12 cellular contexts compared by ENCODE assay signal in genomic region chr1:229186373-229187056, GRCh38.
A peak's percentile ranks its signal among the peaks of the same experiment; 100 is the strongest.
DNase-seq lines count a peak whose midpoint lies in the region; ATAC-seq and TF ChIP-seq lines count a peak whose summit lies in the region.
"Had no signal": no experiment of that assay in that cellular context is flagged by ENCODE, and none has a peak within 500 bp of the region (broad histone marks: within the 10 kb centered on the region; RNA-seq: fewer than 3 reads in every experiment).

No MANE protein-coding gene starts in this region.

- H3K4me3 ChIP-seq in vagina (no peak overlapping the region), ovary (no peak overlapping the region)

- peaks cover 15% of the 10 kb centered on the region for H3K4me1 Mint-ChIP-seq in activated naive CD8-positive, alpha-beta T cell treated with anti-CD3 and anti-CD28 coated beads, Interleukin-2, amount 50 U/mL, for 24 hours
- H3K4me1 Mint-ChIP-seq: nephron had no signal

- no peak overlapping the region for H3K27ac ChIP-seq in vagina
- H3K27ac ChIP-seq in ovary, result no peak overlapping the region
- H3K27ac ChIP-seq: HL-60 had no signal

- H3K27me3 ChIP-seq in vagina, result no peaks in the 10 kb centered on the region
- H3K27me3 ChIP-seq in ovary, result no peaks in the 10 kb centered on the region

- H3K9me3 Mint-ChIP-seq in activated naive CD8-positive, alpha-beta T cell treated with anti-CD3 and anti-CD28 coated beads, Interleukin-2, amount 50 U/mL, for 24 hours, result no peaks in the 10 kb centered on the region
- H3K9me3 Mint-ChIP-seq: nephron had no signal

- no peaks in the 10 kb centered on the region for H3K9me3 ChIP-seq in vagina
- H3K9me3 ChIP-seq in ovary, result no peaks in the 10 kb centered on the region

- H3K27ac Mint-ChIP-seq in activated naive CD8-positive, alpha-beta T cell treated with anti-CD3 and anti-CD28 coated beads, Interleukin-2, amount 50 U/mL, for 24 hours, result no peak overlapping the region
- H3K27ac Mint-ChIP-seq: nephron had no signal

- DNase-seq in GM20000 (ENCODE audit: low spot score) (peak; percentile 77), vagina (ENCODE audit: extremely low spot score in 2 of 2) (no peak), HuH-7 (ENCODE audit: low spot score) (no peak), ovary (no peak), omental fat pad (ENCODE audit: low spot score) (no peak)
- DNase-seq in activated naive CD8-positive, alpha-beta T cell treated with anti-CD3 and anti-CD28 coated beads, Interleukin-2, amount 50 U/mL, for 24 hours, result no peak
- DNase-seq: DMS53, NCI-H2227 treated with DMSO at 0.1 percent for 48 hours had no signal

- H3K4me1 ChIP-seq in vagina (no peaks in the 10 kb centered on the region), ovary (ENCODE audit: insufficient read depth) (no peaks in the 10 kb centered on the region)

- TF ChIP-seq POLR2A in vagina (IDR thresholded peaks at IDR 0.05), result no peak
- no peak for TF ChIP-seq POLR2A in ovary (IDR thresholded peaks at IDR 0.05)

- TF ChIP-seq CTCF in GM20000 (IDR thresholded peaks at IDR 0.05; ENCODE audit: extremely low read depth, missing control alignments) (no peak), vagina (IDR thresholded peaks at IDR 0.05) (no peak), ovary (IDR thresholded peaks at IDR 0.05) (no peak), omental fat pad (IDR thresholded peaks at IDR 0.05) (no peak)

- H3K36me3 Mint-ChIP-seq in activated naive CD8-positive, alpha-beta T cell treated with anti-CD3 and anti-CD28 coated beads, Interleukin-2, amount 50 U/mL, for 24 hours (ENCODE audit: low read depth), result no peaks in the 10 kb centered on the region

- no peak overlapping the region for H3K4me3 Mint-ChIP-seq in activated naive CD8-positive, alpha-beta T cell treated with anti-CD3 and anti-CD28 coated beads, Interleukin-2, amount 50 U/mL, for 24 hours
- H3K4me3 Mint-ChIP-seq: nephron had no signal

- ATAC-seq in GM18517 (IDR thresholded peaks at IDR 0.05; ENCODE audit: unreplicated experiment), result peak; percentile 63
- ATAC-seq in HG03103 (IDR thresholded peaks at IDR 0.05; ENCODE audit: low read depth, unreplicated experiment), result peak; percentile 88
- ATAC-seq in activated naive CD8-positive, alpha-beta T cell treated with anti-CD3 and anti-CD28 coated beads, Interleukin-2, amount 50 U/mL, for 24 hours, result peak; percentile 82
- no peak for ATAC-seq in omental fat pad (ENCODE audit: low FRiP score)

- no peaks in the 10 kb centered on the region for H3K36me3 ChIP-seq in vagina
- no peaks in the 10 kb centered on the region for H3K36me3 ChIP-seq in ovary

- intact Hi-C loops in vagina (cut with DNase I) (no loop called here), ovary (cut with DNase I) (no loop called here)

- no peak for TF ChIP-seq EP300 in ovary (IDR thresholded peaks at IDR 0.05)

- no peaks in the 10 kb centered on the region for H3K27me3 Mint-ChIP-seq in activated naive CD8-positive, alpha-beta T cell treated with anti-CD3 and anti-CD28 coated beads, Interleukin-2, amount 50 U/mL, for 24 hours

- WGBS in ovary, 3 donors, result 95 to 96% (median 95%) methylated on average over 9 of the region's 9 CpGs
